ENCODE assay signal across 12 cellular contexts in the genomic region with DNA sequence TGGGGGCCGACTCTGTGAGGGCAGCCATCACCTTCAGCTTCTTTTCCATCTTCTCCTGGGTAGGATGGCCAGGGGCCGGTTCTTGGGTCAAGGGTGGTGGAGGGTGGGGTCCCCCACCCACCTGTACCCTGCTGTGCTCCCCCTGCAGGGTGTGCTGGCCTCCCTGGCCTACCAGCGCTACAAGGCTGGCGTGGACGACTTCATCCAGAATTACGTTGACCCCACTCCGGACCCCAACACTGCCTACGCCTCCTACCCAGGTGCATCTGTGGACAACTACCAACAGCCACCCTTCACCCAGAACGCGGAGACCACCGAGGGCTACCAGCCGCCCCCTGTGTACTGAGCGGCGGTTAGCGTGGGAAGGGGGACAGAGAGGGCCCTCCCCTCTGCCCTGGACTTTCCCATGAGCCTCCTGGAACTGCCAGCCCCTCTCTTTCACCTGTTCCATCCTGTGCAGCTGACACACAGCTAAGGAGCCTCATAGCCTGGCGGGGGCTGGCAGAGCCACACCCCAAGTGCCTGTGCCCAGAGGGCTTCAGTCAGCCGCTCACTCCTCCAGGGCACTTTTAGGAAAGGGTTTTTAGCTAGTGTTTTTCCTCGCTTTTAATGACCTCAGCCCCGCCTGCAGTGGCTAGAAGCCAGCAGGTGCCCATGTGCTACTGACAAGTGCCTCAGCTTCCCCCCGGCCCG. TPM values are rescaled to one million over a fixed set of nuclear protein-coding genes. Genes with fewer than 3 reads are reported as not detected.
DNase-seq lines count a peak whose midpoint lies in the region; ATAC-seq and TF ChIP-seq lines count a peak whose summit lies in the region.
"Not testable (repeated sequence)": the region's sequence is repeated elsewhere in the genome, so short reads cannot be mapped to it uniquely, and the experiment has no call there.
"Had no signal": no experiment of that assay in that cellular context is flagged by ENCODE, and none has a peak within 500 bp of the region (broad histone marks: within the 10 kb centered on the region; RNA-seq: fewer than 3 reads in every experiment).

No MANE protein-coding gene starts in this region.

- H3K27ac Mint-ChIP-seq in CD14-positive monocyte = peak overlapping the region; percentile 93 to 98 (median 96)
- H3K27ac Mint-ChIP-seq in activated CD4-positive, alpha-beta memory T cell treated with anti-CD3 and anti-CD28 coated beads for 36 hours = peak overlapping the region; percentile 86
- H3K27ac Mint-ChIP-seq in neural progenitor cell = not testable (repeated sequence)

- not testable (repeated sequence) for ATAC-seq in body of pancreas

- POLR2A ChIA-PET in HEK293 (lab: Yijun Ruan, JAX) = interaction anchor here (0.8 to 4.6 kb wide), 8 partner anchors 10 to 32 kb away, joined by 3 to 47 read pairs (median 6); partner anchors contain the start of genes AFMID and TK1
- POLR2A ChIA-PET in activated CD4-positive, alpha-beta memory T cell treated with anti-CD3 and anti-CD28 coated beads for 36 hours (lab: Charles Lee) = not testable (repeated sequence)

- H3K4me1 Mint-ChIP-seq in CD14-positive monocyte (peaks cover 78% of the 10 kb centered on the region), neural progenitor cell (peaks cover 16% of the 10 kb centered on the region)
- peaks cover 54% of the 10 kb centered on the region for H3K4me1 Mint-ChIP-seq in activated CD4-positive, alpha-beta memory T cell treated with anti-CD3 and anti-CD28 coated beads for 36 hours (ENCODE audit: low read depth)

- H3K9me2 ChIP-seq in OCI-LY1 (ENCODE audit: low read depth, low read length) = not testable (repeated sequence)

- not testable (repeated sequence) for H3F3A ChIP-seq in OCI-LY1 (ENCODE audit: insufficient read depth, low read length)
- H3F3A ChIP-seq in neural progenitor cell (ENCODE audit: low read depth) = peaks cover 54% of the 10 kb centered on the region

- H3K9ac ChIP-seq in OCI-LY1 (ENCODE audit: low read length); neural progenitor cell: not testable (repeated sequence)

- DNase-seq in CD14-positive monocyte (ENCODE audit: low spot score); activated CD4-positive, alpha-beta memory T cell treated with anti-CD3 and anti-CD28 coated beads for 36 hours; body of pancreas; right atrium auricular region (ENCODE audit: low spot score); neural progenitor cell (ENCODE audit: low spot score); suprapubic skin (ENCODE audit: low spot score in 2 of 2): not testable (repeated sequence)

- H3K27me3 ChIP-seq in OCI-LY1 (ENCODE audit: insufficient read depth, low read length); body of pancreas; right atrium auricular region; neural progenitor cell; suprapubic skin: not testable (repeated sequence)

- TF ChIP-seq EP300 in suprapubic skin (IDR thresholded peaks at IDR 0.05) = not testable (repeated sequence)

- not testable (repeated sequence) for TF ChIP-seq CTCF in CD14-positive monocyte (IDR thresholded peaks at IDR 0.05); OCI-LY1 (IDR thresholded peaks at IDR 0.05; ENCODE audit: low read length); body of pancreas (IDR thresholded peaks at IDR 0.05); right atrium auricular region (IDR thresholded peaks at IDR 0.05); neural progenitor cell (IDR thresholded peaks at IDR 0.05); suprapubic skin (IDR thresholded peaks at IDR 0.05)
- 0 out of 2 replicates have a peak, but pooled peaks have one; percentile 12 for TF ChIP-seq CTCF in HEK293 (tag by site-specific recombination; IDR thresholded peaks at IDR 0.05)

- H3K4me2 ChIP-seq in OCI-LY1 (ENCODE audit: low read length) = peak overlapping the region; percentile 34; the same call in 1 of the 2 replicates
- not testable (repeated sequence) for H3K4me2 ChIP-seq in neural progenitor cell

- 68 to 78% methylated on average over 11 to 20 of the region's 21 CpGs for WGBS in body of pancreas, 2 donors
- 76% methylated on average over 21 of the region's 21 CpGs for WGBS in suprapubic skin

- H3K36me3 Mint-ChIP-seq in CD14-positive monocyte (peaks cover 34 to 48% of the 10 kb centered on the region in 2 donors), neural progenitor cell (peaks cover 10% of the 10 kb centered on the region)
- peaks cover 39% of the 10 kb centered on the region for H3K36me3 Mint-ChIP-seq in activated CD4-positive, alpha-beta memory T cell treated with anti-CD3 and anti-CD28 coated beads for 36 hours

- not testable (repeated sequence) for H4K20me1 ChIP-seq in OCI-LY1 (ENCODE audit: insufficient read depth, low read length)
- peaks cover 37% of the 10 kb centered on the region for H4K20me1 ChIP-seq in neural progenitor cell (ENCODE audit: low read depth)

- not testable (repeated sequence) for H3K9me3 Mint-ChIP-seq in CD14-positive monocyte; activated CD4-positive, alpha-beta memory T cell treated with anti-CD3 and anti-CD28 coated beads for 36 hours; neural progenitor cell

- not testable (repeated sequence) for H3K9me3 ChIP-seq in HEK293 (ENCODE audit: control insufficient read depth, insufficient read depth, low read depth, low read length); OCI-LY1 (ENCODE audit: low read length); body of pancreas; right atrium auricular region; neural progenitor cell (ENCODE audit: low read depth); suprapubic skin

- not testable (repeated sequence) for H3K27ac ChIP-seq in HEK293 (ENCODE audit: extremely low read depth, low read depth, low read length)
- peak overlapping the region; percentile 49 for H3K27ac ChIP-seq in OCI-LY1 (ENCODE audit: low read depth, low read length, poor library complexity, severe bottlenecking)
- H3K27ac ChIP-seq in body of pancreas = peak overlapping the region in 3 of 4 donors; percentile 14 to 95 (median 27)
- H3K27ac ChIP-seq in right atrium auricular region = peak overlapping the region; percentile 73 to 85
- H3K27ac ChIP-seq in neural progenitor cell = peak overlapping the region; percentile 46
- H3K27ac ChIP-seq in suprapubic skin = peak overlapping the region; percentile 72

- not testable (repeated sequence) for H3K27me3 Mint-ChIP-seq in CD14-positive monocyte (ENCODE audit: low read depth in 3 of 3); activated CD4-positive, alpha-beta memory T cell treated with anti-CD3 and anti-CD28 coated beads for 36 hours
- peaks cover 14% of the 10 kb centered on the region for H3K27me3 Mint-ChIP-seq in neural progenitor cell (ENCODE audit: insufficient read depth, low read depth)

- H3K36me3 ChIP-seq in HEK293 (ENCODE audit: control insufficient read depth in 2 of 2, insufficient read depth in 1 of 2, low read length in 2 of 2) (peaks cover 6 to 63% of the 10 kb centered on the region in 2 experiments; a peak in 2 of 3 replicates), OCI-LY1 (ENCODE audit: insufficient read depth, low read length) (peaks cover 52% of the 10 kb centered on the region), suprapubic skin (peaks cover 18% of the 10 kb centered on the region)
- not testable (repeated sequence) for H3K36me3 ChIP-seq in body of pancreas (replicated peaks in 1 of 2; ENCODE audit: insufficient read depth in 1 of 2, low read depth in 2 of 2); right atrium auricular region; neural progenitor cell

- H3K4me3 ChIP-seq in HEK293 (ENCODE audit: low read depth, low read length); OCI-LY1 (ENCODE audit: low read depth, low read length, poor library complexity, severe bottlenecking); body of pancreas; right atrium auricular region; neural progenitor cell: not testable (repeated sequence)
- peak overlapping the region; percentile 15 for H3K4me3 ChIP-seq in suprapubic skin

- H2AFZ ChIP-seq in OCI-LY1 (ENCODE audit: low read length); neural progenitor cell (replicated peaks): not testable (repeated sequence)

- H3K4me1 ChIP-seq in HEK293 (ENCODE audit: control insufficient read depth, insufficient read depth, low read length); neural progenitor cell: not testable (repeated sequence)
- H3K4me1 ChIP-seq in OCI-LY1 (ENCODE audit: insufficient read depth, low read length, severe bottlenecking) (peaks cover 76% of the 10 kb centered on the region), body of pancreas (peaks cover 80% of the 10 kb centered on the region), right atrium auricular region (peaks cover 0 to 75% of the 10 kb centered on the region in 2 donors), suprapubic skin (peaks cover 84% of the 10 kb centered on the region)

- CTCF ChIA-PET in HEK293 (lab: Yijun Ruan, JAX) = interaction anchor here (0.6 to 8.1 kb wide), 7 partner anchors 15 to 494 kb away, joined by 3 to 94 read pairs (median 5); partner anchors contain the start of genes AFMID and TK1
- CTCF ChIA-PET in activated CD4-positive, alpha-beta memory T cell treated with anti-CD3 and anti-CD28 coated beads for 36 hours (lab: Charles Lee) = not testable (repeated sequence)

- TF ChIP-seq POLR2A in body of pancreas (IDR thresholded peaks at IDR 0.05); suprapubic skin (IDR thresholded peaks at IDR 0.05): not testable (repeated sequence)

- intact Hi-C loops in CD14-positive monocyte (cut with micrococcal nuclease) = loop anchor here (5.0 kb wide), 3 partner anchors 34 to 59 kb away; partner anchors contain the start of gene TMC6 (in 1 of the 2)
- intact Hi-C loops in activated CD4-positive, alpha-beta memory T cell treated with anti-CD3 and anti-CD28 coated beads for 36 hours (cut with micrococcal nuclease); body of pancreas (cut with DNase I): not testable (repeated sequence)

- H3K79me2 ChIP-seq in OCI-LY1 (ENCODE audit: insufficient read depth, low read length); neural progenitor cell (ENCODE audit: low read depth): not testable (repeated sequence)

- H3K4me3 Mint-ChIP-seq in CD14-positive monocyte (peak overlapping the region; percentile 77 to 87), neural progenitor cell (peak overlapping the region; percentile 41)
- not testable (repeated sequence) for H3K4me3 Mint-ChIP-seq in activated CD4-positive, alpha-beta memory T cell treated with anti-CD3 and anti-CD28 coated beads for 36 hours

RNA-seq across cellular contexts. Expression of gene SYNGR2, which starts 3.4 kb away (rescaled TPM):
- 100 to 1,000 TPM; 350 to 402 TPM for polyA plus RNA-seq in CD14-positive monocyte
- 10 to 100 TPM; 79.2 to 87.7 TPM for total RNA-seq in activated CD4-positive, alpha-beta memory T cell treated with anti-CD3 and anti-CD28 coated beads for 36 hours
- 10 to 100 TPM; 68.6 to 86.4 TPM for total RNA-seq in body of pancreas
- 100 to 1,000 TPM in 1 of 2 donors, 10 to 100 TPM in 1; 52.8 to 129 TPM for total RNA-seq in right atrium auricular region
- 6.2 and 19.8 TPM in 2 replicates for total RNA-seq in neural progenitor cell (ENCODE audit: low replicate concordance)
- total RNA-seq in suprapubic skin = 100 to 1,000 TPM; 127 to 139 (median 133) TPM

RNA-seq across cellular contexts. Expression of gene TK1, which starts 15.1 kb away (rescaled TPM):
- 1 to 10 TPM; 1.4 to 2.0 TPM for polyA plus RNA-seq in CD14-positive monocyte
- total RNA-seq in activated CD4-positive, alpha-beta memory T cell treated with anti-CD3 and anti-CD28 coated beads for 36 hours = 100 to 1,000 TPM; 188 to 193 TPM
- total RNA-seq in body of pancreas (1 to 10 TPM in 1 of 2 donors, under 1 TPM in 1; 0.66 to 4.9 TPM), right atrium auricular region (1 to 10 TPM; 2.2 TPM), neural progenitor cell (ENCODE audit: low replicate concordance) (27.3 and 61.7 TPM in 2 replicates), suprapubic skin (1 to 10 TPM; 1.0 to 9.1 (median 7.0) TPM)

RNA-seq across cellular contexts. Expression of gene AFMID, which starts 15.4 kb away (rescaled TPM):
- polyA plus RNA-seq in CD14-positive monocyte = 10 to 100 TPM in 1 of 2 donors, 1 to 10 TPM in 1; 7.1 to 14.2 TPM
- 10 to 100 TPM; 16.8 to 19.0 TPM for total RNA-seq in activated CD4-positive, alpha-beta memory T cell treated with anti-CD3 and anti-CD28 coated beads for 36 hours
- total RNA-seq in body of pancreas = 10 to 100 TPM; 78.9 to 94.6 TPM
- 10 to 100 TPM; 28.6 to 35.3 TPM for total RNA-seq in right atrium auricular region
- 76.8 and 78.4 TPM in 2 replicates for total RNA-seq in neural progenitor cell (ENCODE audit: low replicate concordance)
- total RNA-seq in suprapubic skin = 10 to 100 TPM; 43.9 to 78.3 (median 66.1) TPM

RNA-seq across cellular contexts. Expression of gene C17orf99, which starts 25.6 kb away (rescaled TPM):
- not detected for polyA plus RNA-seq in CD14-positive monocyte
- total RNA-seq in activated CD4-positive, alpha-beta memory T cell treated with anti-CD3 and anti-CD28 coated beads for 36 hours = not detected
- total RNA-seq in body of pancreas (not detected), right atrium auricular region (not detected), neural progenitor cell (ENCODE audit: low replicate concordance) (not detected in 2 replicates), suprapubic skin (1 to 10 TPM in 3 of 4 donors, not detected in 1; 1.4 to 2.7 (median 2.1) TPM)
- total RNA-seq: activated CD8-positive, alpha-beta memory T cell treated with anti-CD3 and anti-CD28 coated beads for 36 hours; bronchial epithelial cell; endodermal cell; osteocyte had no signal

RNA-seq across cellular contexts. Expression of gene TMC8, which starts 41.2 kb away (rescaled TPM):
- polyA plus RNA-seq in CD14-positive monocyte = 10 to 100 TPM; 13.3 to 15.1 TPM
- total RNA-seq in activated CD4-positive, alpha-beta memory T cell treated with anti-CD3 and anti-CD28 coated beads for 36 hours = 100 to 1,000 TPM; 134 to 140 TPM
- 1 to 10 TPM; 1.6 to 3.3 TPM for total RNA-seq in body of pancreas
- 1 to 10 TPM; 1.0 to 2.6 TPM for total RNA-seq in right atrium auricular region
- total RNA-seq in neural progenitor cell (ENCODE audit: low replicate concordance) = 0.09 TPM in 1 of 2 replicates, not detected in the other
- 1 to 10 TPM in 2 of 4 donors, under 1 TPM in 2; 0.36 to 6.4 (median 1.8) TPM for total RNA-seq in suprapubic skin
- total RNA-seq: bronchial epithelial cell had no signal
